In the genomic region with DNA sequence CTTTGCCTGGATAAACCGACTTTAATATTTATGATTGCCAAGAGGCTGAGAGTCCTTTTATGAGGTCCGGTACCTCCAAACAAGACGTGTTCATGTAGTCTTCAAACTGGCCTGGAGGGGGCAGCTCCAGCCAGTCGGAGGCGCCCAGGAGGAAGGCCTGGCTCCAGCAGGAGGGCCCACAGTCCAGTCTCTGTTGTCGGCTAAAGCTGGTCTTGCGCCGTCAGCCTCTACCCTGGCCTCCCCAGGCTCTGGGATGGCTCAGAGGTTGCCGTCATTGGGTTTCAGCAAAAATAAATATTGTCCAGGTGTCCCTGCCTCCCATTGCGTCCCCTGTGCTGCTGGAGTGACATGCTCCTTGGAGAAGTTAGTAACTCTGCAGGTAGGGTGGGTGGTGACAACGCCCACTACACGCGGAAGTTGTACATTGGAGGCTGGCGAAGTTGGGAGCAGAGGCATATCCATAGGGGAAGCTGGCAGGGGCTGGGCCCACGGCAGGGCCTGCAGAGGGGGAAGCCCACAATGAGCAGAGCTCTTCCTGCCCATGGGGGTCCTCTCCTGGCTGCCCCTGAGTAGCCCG, we compare ENCODE assay signal across 1 cellular context.
TF ChIP-seq lines count a peak whose summit lies in the region.

No MANE protein-coding gene starts in this region.

TF ChIP-seq in K562, 482 proteins besides CTCF, POLR2A, EP300 and RAD21 (continued from another document):
- TF ChIP-seq, protein P1, sequence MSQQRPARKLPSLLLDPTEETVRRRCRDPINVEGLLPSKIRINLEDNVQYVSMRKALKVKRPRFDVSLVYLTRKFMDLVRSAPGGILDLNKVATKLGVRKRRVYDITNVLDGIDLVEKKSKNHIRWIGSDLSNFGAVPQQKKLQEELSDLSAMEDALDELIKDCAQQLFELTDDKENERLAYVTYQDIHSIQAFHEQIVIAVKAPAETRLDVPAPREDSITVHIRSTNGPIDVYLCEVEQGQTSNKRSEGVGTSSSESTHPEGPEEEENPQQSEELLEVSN (IDR thresholded peaks at IDR 0.05; ENCODE audit: borderline replicate concordance in 1 of 2, extremely low read depth in 1 of 2, insufficient read depth in 1 of 2, insufficient read length in 1 of 2, low read depth in 1 of 2, low read length in 1 of 2, poor library complexity in 1 of 2, severe bottlenecking in 1 of 2): peak in 1 of 2 experiments; percentile 60
- TF ChIP-seq SMC3 (conservative IDR thresholded peaks at IDR 0.05; ENCODE audit: insufficient read depth, low read depth, low read length) (peak; percentile 95), ZFP36 (IDR thresholded peaks at IDR 0.05; ENCODE audit: low read depth, low read length, partially characterized antibody) (peak; percentile 69), KAT2B (IDR thresholded peaks at IDR 0.05; ENCODE audit: low read depth, low read length) (peak; percentile 48), EP400 (IDR thresholded peaks at IDR 0.05) (no peak), NEUROD1 (IDR thresholded peaks at IDR 0.05; ENCODE audit: borderline replicate concordance, low read depth, low read length, partially characterized antibody) (peak; percentile 79), BRF1 (IDR thresholded peaks at IDR 0.05; ENCODE audit: borderline replicate concordance, extremely low read depth, insufficient read length) (no peak), PHB (CRISPR knock-in tag; IDR thresholded peaks at IDR 0.05) (0 out of 2 replicates have a peak, but pooled peaks have one; percentile 73), ZKSCAN3 (CRISPR knock-in tag; IDR thresholded peaks at IDR 0.05) (no peak), RUNX1 (IDR thresholded peaks at IDR 0.05; ENCODE audit: low read depth) (no peak), COPS2 (conservative IDR thresholded peaks at IDR 0.05) (no peak), CHCHD3 (CRISPR knock-in tag; IDR thresholded peaks at IDR 0.05) (no peak), DIDO1 (tag; IDR thresholded peaks at IDR 0.05; ENCODE audit: low read depth) (peak; percentile 44; the same call in 1 of the 2 replicates), NCOA1 (IDR thresholded peaks at IDR 0.05; ENCODE audit: low read depth) (no peak), DMBX1 (CRISPR knock-in tag; IDR thresholded peaks at IDR 0.05; ENCODE audit: borderline replicate concordance) (no peak), SMAD3 (CRISPR knock-in tag; conservative IDR thresholded peaks at IDR 0.05) (no peak), RBM25 (IDR thresholded peaks at IDR 0.05; ENCODE audit: low read depth, low read length, severe bottlenecking) (no peak), RBM17 (IDR thresholded peaks at IDR 0.05; ENCODE audit: borderline replicate concordance, low read depth, low read length) (no peak), MYC (IDR thresholded peaks at IDR 0.05; ENCODE audit: low read depth, low read length) (peak; percentile 31; the same call in 1 of the 2 replicates), MYC (CRISPR knock-in tag; IDR thresholded peaks at IDR 0.05; ENCODE audit: borderline replicate concordance, low read depth) (no peak), ZNF316 (IDR thresholded peaks at IDR 0.05) (no peak), NR2C2 (CRISPR knock-in tag; IDR thresholded peaks at IDR 0.05) (no peak), NR2C2 (tag; IDR thresholded peaks at IDR 0.05) (no peak), HNRNPUL1 (IDR thresholded peaks at IDR 0.05; ENCODE audit: low read length) (no peak)
- TF ChIP-seq, protein P2, sequence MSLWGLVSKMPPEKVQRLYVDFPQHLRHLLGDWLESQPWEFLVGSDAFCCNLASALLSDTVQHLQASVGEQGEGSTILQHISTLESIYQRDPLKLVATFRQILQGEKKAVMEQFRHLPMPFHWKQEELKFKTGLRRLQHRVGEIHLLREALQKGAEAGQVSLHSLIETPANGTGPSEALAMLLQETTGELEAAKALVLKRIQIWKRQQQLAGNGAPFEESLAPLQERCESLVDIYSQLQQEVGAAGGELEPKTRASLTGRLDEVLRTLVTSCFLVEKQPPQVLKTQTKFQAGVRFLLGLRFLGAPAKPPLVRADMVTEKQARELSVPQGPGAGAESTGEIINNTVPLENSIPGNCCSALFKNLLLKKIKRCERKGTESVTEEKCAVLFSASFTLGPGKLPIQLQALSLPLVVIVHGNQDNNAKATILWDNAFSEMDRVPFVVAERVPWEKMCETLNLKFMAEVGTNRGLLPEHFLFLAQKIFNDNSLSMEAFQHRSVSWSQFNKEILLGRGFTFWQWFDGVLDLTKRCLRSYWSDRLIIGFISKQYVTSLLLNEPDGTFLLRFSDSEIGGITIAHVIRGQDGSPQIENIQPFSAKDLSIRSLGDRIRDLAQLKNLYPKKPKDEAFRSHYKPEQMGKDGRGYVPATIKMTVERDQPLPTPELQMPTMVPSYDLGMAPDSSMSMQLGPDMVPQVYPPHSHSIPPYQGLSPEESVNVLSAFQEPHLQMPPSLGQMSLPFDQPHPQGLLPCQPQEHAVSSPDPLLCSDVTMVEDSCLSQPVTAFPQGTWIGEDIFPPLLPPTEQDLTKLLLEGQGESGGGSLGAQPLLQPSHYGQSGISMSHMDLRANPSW (CRISPR knock-in tag; IDR thresholded peaks at IDR 0.05): 0 out of 2 replicates have a peak, but pooled peaks have one; percentile 3
- TF ChIP-seq, protein P3, sequence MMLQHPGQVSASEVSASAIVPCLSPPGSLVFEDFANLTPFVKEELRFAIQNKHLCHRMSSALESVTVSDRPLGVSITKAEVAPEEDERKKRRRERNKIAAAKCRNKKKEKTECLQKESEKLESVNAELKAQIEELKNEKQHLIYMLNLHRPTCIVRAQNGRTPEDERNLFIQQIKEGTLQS (IDR thresholded peaks at IDR 0.05): no peak
- TF ChIP-seq, protein P3 (CRISPR knock-in tag; conservative IDR thresholded peaks at IDR 0.05): peak; percentile 45; the same call in 1 of the 2 replicates
- TF ChIP-seq, protein P4, sequence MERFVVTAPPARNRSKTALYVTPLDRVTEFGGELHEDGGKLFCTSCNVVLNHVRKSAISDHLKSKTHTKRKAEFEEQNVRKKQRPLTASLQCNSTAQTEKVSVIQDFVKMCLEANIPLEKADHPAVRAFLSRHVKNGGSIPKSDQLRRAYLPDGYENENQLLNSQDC (CRISPR knock-in tag; IDR thresholded peaks at IDR 0.05): 0 out of 2 replicates have a peak, but pooled peaks have one; percentile 26
- TF ChIP-seq, protein P5, sequence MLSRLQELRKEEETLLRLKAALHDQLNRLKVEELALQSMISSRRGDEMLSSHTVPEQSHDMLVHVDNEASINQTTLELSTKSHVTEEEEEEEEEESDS (CRISPR knock-in tag; IDR thresholded peaks at IDR 0.05): no peak
- TF ChIP-seq, protein P6, sequence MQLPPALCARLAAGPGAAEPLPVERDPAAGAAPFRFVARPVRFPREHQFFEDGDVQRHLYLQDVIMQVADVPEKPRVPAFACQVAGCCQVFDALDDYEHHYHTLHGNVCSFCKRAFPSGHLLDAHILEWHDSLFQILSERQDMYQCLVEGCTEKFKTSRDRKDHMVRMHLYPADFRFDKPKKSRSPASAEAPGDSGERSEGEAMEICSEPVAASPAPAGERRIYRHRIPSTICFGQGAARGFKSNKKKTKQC (CRISPR knock-in tag; IDR thresholded peaks at IDR 0.05): no peak
- TF ChIP-seq, protein P7, sequence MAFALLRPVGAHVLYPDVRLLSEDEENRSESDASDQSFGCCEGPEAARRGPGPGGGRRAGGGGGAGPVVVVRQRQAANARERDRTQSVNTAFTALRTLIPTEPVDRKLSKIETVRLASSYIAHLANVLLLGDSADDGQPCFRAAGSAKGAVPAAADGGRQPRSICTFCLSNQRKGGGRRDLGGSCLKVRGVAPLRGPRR (CRISPR knock-in tag; IDR thresholded peaks at IDR 0.05): no peak
